10 cellular contexts compared by ENCODE assay signal in genomic region chr1:184743062-184743756, GRCh38. TPM values are rescaled to one million over a fixed set of nuclear protein-coding genes. Genes with fewer than 3 reads are reported as not detected.
DNase-seq lines count a peak whose midpoint lies in the region; ATAC-seq and TF ChIP-seq lines count a peak whose summit lies in the region.
"Had no signal": no experiment of that assay in that cellular context is flagged by ENCODE, and none has a peak within 500 bp of the region (broad histone marks: within the 10 kb centered on the region; RNA-seq: fewer than 3 reads in every experiment).

No MANE protein-coding gene starts in this region.

- peak overlapping the region; percentile 69 for H3K4me3 Mint-ChIP-seq in CD8-positive, alpha-beta T cell
- peak overlapping the region; percentile 58 for H3K4me3 Mint-ChIP-seq in activated T-helper 2 cell treated with anti-CD3 and anti-CD28 coated beads, Interferon-gamma antibody, Interleukin-2, Interleukin-4, amounts not matched to agents 10 μg/mL and 5 μg/mL and 100 μg/mL, durations not matched to agents 14 hours and 24 hours and 36 hours (ENCODE audit: low read depth)

- no peaks in the 10 kb centered on the region for H3K27me3 ChIP-seq in CD8-positive, alpha-beta T cell (ENCODE audit: insufficient read depth, low read length)
- H3K27me3 ChIP-seq: heart left ventricle had no signal

- CTCF ChIA-PET in CD8-positive, alpha-beta T cell (lab: Charles Lee) = interaction anchor here (0.7 to 1.3 kb wide), 2 partner anchors 11 to 153 kb away, joined by 3 read pairs; partner anchors contain the start of gene EDEM3

- intact Hi-C loops in CD8-positive, alpha-beta T cell (cut with DNase I, micrococcal nuclease) = loop anchor here in 1 of 2 experiments (1.0 kb wide), 1 partner anchor 11 kb away; the partner anchor contains the start of gene EDEM3
- intact Hi-C loops in activated T-helper 2 cell treated with anti-CD3 and anti-CD28 coated beads, Interferon-gamma antibody, Interleukin-2, Interleukin-4, amounts not matched to agents 10 μg/mL and 5 μg/mL and 100 μg/mL, durations not matched to agents 14 hours and 24 hours and 36 hours (cut with micrococcal nuclease) = no loop called here

- peaks cover 48% of the 10 kb centered on the region for H3K4me1 ChIP-seq in CD8-positive, alpha-beta T cell (ENCODE audit: insufficient read depth, low read length)

- H3K36me3 ChIP-seq in CD8-positive, alpha-beta T cell (ENCODE audit: insufficient read depth, low read length) = no peaks in the 10 kb centered on the region

- H3K27ac Mint-ChIP-seq in CD8-positive, alpha-beta T cell = peak overlapping the region; percentile 96
- H3K27ac Mint-ChIP-seq in activated T-helper 2 cell treated with anti-CD3 and anti-CD28 coated beads, Interferon-gamma antibody, Interleukin-2, Interleukin-4, amounts not matched to agents 10 μg/mL and 5 μg/mL and 100 μg/mL, durations not matched to agents 14 hours and 24 hours and 36 hours = peak overlapping the region; percentile 82

- H3K27ac ChIP-seq in CD8-positive, alpha-beta T cell (ENCODE audit: low read depth, low read length) = peak overlapping the region; percentile 28
- H3K27ac ChIP-seq: heart left ventricle had no signal

- peak; percentile 97 for ATAC-seq in CD8-positive, alpha-beta T cell
- ATAC-seq in GM19351 (IDR thresholded peaks at IDR 0.05; ENCODE audit: unreplicated experiment) (peak; percentile 65), HG03175 (IDR thresholded peaks at IDR 0.05; ENCODE audit: unreplicated experiment) (peak; percentile 69), left lobe of liver (no peak), esophagus mucosa (no peak)
- ATAC-seq: heart left ventricle had no signal

- TF ChIP-seq CTCF in CD8-positive, alpha-beta T cell (IDR thresholded peaks at IDR 0.05) = no peak

- peaks cover 27% of the 10 kb centered on the region for H3K36me3 Mint-ChIP-seq in CD8-positive, alpha-beta T cell
- peaks cover 50% of the 10 kb centered on the region for H3K36me3 Mint-ChIP-seq in activated T-helper 2 cell treated with anti-CD3 and anti-CD28 coated beads, Interferon-gamma antibody, Interleukin-2, Interleukin-4, amounts not matched to agents 10 μg/mL and 5 μg/mL and 100 μg/mL, durations not matched to agents 14 hours and 24 hours and 36 hours (ENCODE audit: low read depth)

- H3K4me3 ChIP-seq in CD8-positive, alpha-beta T cell (ENCODE audit: low read depth, low read length) = no peak overlapping the region
- H3K4me3 ChIP-seq: heart left ventricle had no signal

- H3K9me3 Mint-ChIP-seq in CD8-positive, alpha-beta T cell = no peaks in the 10 kb centered on the region
- no peaks in the 10 kb centered on the region for H3K9me3 Mint-ChIP-seq in activated T-helper 2 cell treated with anti-CD3 and anti-CD28 coated beads, Interferon-gamma antibody, Interleukin-2, Interleukin-4, amounts not matched to agents 10 μg/mL and 5 μg/mL and 100 μg/mL, durations not matched to agents 14 hours and 24 hours and 36 hours

- POLR2A ChIA-PET in CD8-positive, alpha-beta T cell (lab: Charles Lee) = interaction anchor here (0.8 to 1.7 kb wide), 3 partner anchors 9 to 12 kb away, joined by 3 to 13 read pairs (median 3); partner anchors contain the start of gene EDEM3

- no peaks in the 10 kb centered on the region for H3K27me3 Mint-ChIP-seq in CD8-positive, alpha-beta T cell (ENCODE audit: low read depth)
- no peaks in the 10 kb centered on the region for H3K27me3 Mint-ChIP-seq in activated T-helper 2 cell treated with anti-CD3 and anti-CD28 coated beads, Interferon-gamma antibody, Interleukin-2, Interleukin-4, amounts not matched to agents 10 μg/mL and 5 μg/mL and 100 μg/mL, durations not matched to agents 14 hours and 24 hours and 36 hours (ENCODE audit: low read depth)

- peak in 2 of 7 experiments; percentile 15 to 23 for DNase-seq in CD8-positive, alpha-beta T cell
- peak; percentile 33 for DNase-seq in activated T-helper 2 cell treated with anti-CD3 and anti-CD28 coated beads, Interferon-gamma antibody, Interleukin-2, Interleukin-4, amounts not matched to agents 10 μg/mL and 5 μg/mL and 100 μg/mL, durations not matched to agents 14 hours and 24 hours and 36 hours (ENCODE audit: low spot score)
- DNase-seq in stimulated activated CD8-positive, alpha-beta memory T cell treated with anti-CD3 and anti-CD28 coated beads, Interleukin-4, amount 100 ng/mL, for 48 hours = no peak
- DNase-seq in left lobe of liver (ENCODE audit: low spot score) (no peak), NCI-H2227 (lab: John Stamatoyannopoulos, UW; ENCODE audit: unreplicated experiment) (no peak)
- DNase-seq: heart left ventricle, SHP77 treated with DMSO at 0.1 percent for 48 hours had no signal

- H3K9me3 ChIP-seq in CD8-positive, alpha-beta T cell (ENCODE audit: low read length) = no peaks in the 10 kb centered on the region
- H3K9me3 ChIP-seq: heart left ventricle had no signal

- H3K4me1 Mint-ChIP-seq in CD8-positive, alpha-beta T cell (ENCODE audit: low read depth) = peaks cover 68% of the 10 kb centered on the region
- peaks cover 56% of the 10 kb centered on the region for H3K4me1 Mint-ChIP-seq in activated T-helper 2 cell treated with anti-CD3 and anti-CD28 coated beads, Interferon-gamma antibody, Interleukin-2, Interleukin-4, amounts not matched to agents 10 μg/mL and 5 μg/mL and 100 μg/mL, durations not matched to agents 14 hours and 24 hours and 36 hours (ENCODE audit: low read depth)

RNA-seq across cellular contexts. Expression of gene EDEM3, which starts 11.4 kb away (rescaled TPM):
- 10 to 100 TPM in 1 of 2 experiments, 1 to 10 TPM in 1; 9.3 to 14.8 TPM for total RNA-seq in CD8-positive, alpha-beta T cell
- 25.3 and 30.2 TPM in 2 replicates for total RNA-seq in activated T-helper 2 cell treated with anti-CD3 and anti-CD28 coated beads, Interferon-gamma antibody, Interleukin-2, Interleukin-4, amounts not matched to agents 10 μg/mL and 5 μg/mL and 100 μg/mL, durations not matched to agents 14 hours and 24 hours and 36 hours
- total RNA-seq in left lobe of liver (27.0 TPM), esophagus mucosa (18.2 TPM)

Comparison
In these comparisons a context has a peak if more than half of its experiments do, and no peak if none do; other contexts are left out.
1. ATAC-seq: peak in CD8-positive, alpha-beta T cell (single experiment), GM19351 (single experiment) and HG03175 (single experiment); none in left lobe of liver (single experiment) and esophagus mucosa (single experiment).